Comparison of ENCODE assay signal across 8 cellular contexts in genomic region chr10:5071411-5072198, GRCh38. TPM values are rescaled to one million over a fixed set of nuclear protein-coding genes. Genes with fewer than 3 reads are reported as not detected.
DNase-seq lines count a peak whose midpoint lies in the region; ATAC-seq and TF ChIP-seq lines count a peak whose summit lies in the region.

No MANE protein-coding gene starts in this region.

- POLR2A ChIA-PET in SK-N-SH (lab: Yijun Ruan, JAX), result no interaction called here

- no peak overlapping the region for H3K27ac Mint-ChIP-seq in activated T-helper 17 cell treated with anti-CD3 and anti-CD28 coated beads, Interleukin-2, amount 50 U/mL, for 72 hours

- no peaks in the 10 kb centered on the region for H3K36me3 Mint-ChIP-seq in activated T-helper 17 cell treated with anti-CD3 and anti-CD28 coated beads, Interleukin-2, amount 50 U/mL, for 72 hours (ENCODE audit: low read depth)

- H3K79me2 ChIP-seq in SK-N-SH (ENCODE audit: insufficient read depth), result no peaks in the 10 kb centered on the region

- H3K9ac ChIP-seq in SK-N-SH, result no peak overlapping the region

- H3K4me1 Mint-ChIP-seq in activated T-helper 17 cell treated with anti-CD3 and anti-CD28 coated beads, Interleukin-2, amount 50 U/mL, for 72 hours, result no peaks in the 10 kb centered on the region

- H3K27me3 ChIP-seq in SK-N-SH (ENCODE audit: insufficient read depth), result peaks cover 10% of the 10 kb centered on the region; the same call in 1 of the 2 replicates

- no peak overlapping the region for H3K4me3 Mint-ChIP-seq in activated T-helper 17 cell treated with anti-CD3 and anti-CD28 coated beads, Interleukin-2, amount 50 U/mL, for 72 hours

- no peaks in the 10 kb centered on the region for H4K20me1 ChIP-seq in SK-N-SH (ENCODE audit: insufficient read depth)

- 25% methylated on average over 8 of the region's 8 CpGs for WGBS in SK-N-SH (ENCODE audit: low lambda C conversion rate)

- TF ChIP-seq EP300 in SK-N-SH (IDR thresholded peaks at IDR 0.05; ENCODE audit: borderline replicate concordance in 1 of 2, low read depth in 1 of 2, low read length in 1 of 2), result no peak

- no peak for TF ChIP-seq CTCF in SK-N-SH (IDR thresholded peaks at IDR 0.05)

- H3K36me3 ChIP-seq in SK-N-SH (replicated peaks in 1 of 2; ENCODE audit: control insufficient read depth in 1 of 2, insufficient read depth in 2 of 2, low read length in 1 of 2), result no peaks in the 10 kb centered on the region

- DNase-seq in H4 (ENCODE audit: low spot score) (peak; percentile 82), SK-N-SH (no peak), globus pallidus (ENCODE audit: low spot score) (peak; percentile 65), pons (ENCODE audit: low spot score) (peak; percentile 62)
- DNase-seq in activated effector memory CD4-positive, alpha-beta T cell treated with Interleukin-2 at 50 U/mL for 16 hours, result no peak

- no peak for ATAC-seq in activated T-helper 17 cell treated with anti-CD3 and anti-CD28 coated beads, Interleukin-2, amount 50 U/mL, for 72 hours (replicated peaks)
- ATAC-seq in HG02970 (IDR thresholded peaks at IDR 0.05; ENCODE audit: low FRiP score, unreplicated experiment), result no peak
- ATAC-seq in HG03432 (IDR thresholded peaks at IDR 0.05; ENCODE audit: unreplicated experiment), result no peak

- no peak for TF ChIP-seq RAD21 in SK-N-SH (IDR thresholded peaks at IDR 0.05; ENCODE audit: low read length)

- H3K4me2 ChIP-seq in SK-N-SH, result 0 out of 2 replicates have a peak overlapping the region, but pooled peaks have one; percentile 2

- no peak overlapping the region for H3K27ac ChIP-seq in SK-N-SH (ENCODE audit: low read depth in 2 of 2, low read length in 1 of 2)

- H3K9me2 ChIP-seq in SK-N-SH, result no peaks in the 10 kb centered on the region

- peaks cover 0 to 16% of the 10 kb centered on the region in 2 experiments; a peak in 2 of 4 replicates for H3K4me1 ChIP-seq in SK-N-SH (ENCODE audit: control insufficient read depth in 1 of 2, insufficient read depth in 2 of 2, low read depth in 1 of 2, low read length in 1 of 2)

- peaks cover 6% of the 10 kb centered on the region for H3K27me3 Mint-ChIP-seq in activated T-helper 17 cell treated with anti-CD3 and anti-CD28 coated beads, Interleukin-2, amount 50 U/mL, for 72 hours

- no peaks in the 10 kb centered on the region for H3K9me3 Mint-ChIP-seq in activated T-helper 17 cell treated with anti-CD3 and anti-CD28 coated beads, Interleukin-2, amount 50 U/mL, for 72 hours

- H3K4me3 ChIP-seq in SK-N-SH (ENCODE audit: low read depth in 2 of 2, low read length in 1 of 2), result no peak overlapping the region

- H3F3A ChIP-seq in SK-N-SH (replicated peaks; ENCODE audit: insufficient read depth), result no peaks in the 10 kb centered on the region

- H2AFZ ChIP-seq in SK-N-SH (ENCODE audit: low read depth), result no peak overlapping the region

- CTCF ChIA-PET in SK-N-SH (lab: Yijun Ruan, JAX), result no interaction called here

- no peaks in the 10 kb centered on the region for H3K9me3 ChIP-seq in SK-N-SH

TF ChIP-seq in SK-N-SH, 30 proteins besides CTCF, POLR2A, EP300 and RAD21:
- no peak for TF ChIP-seq JUND (IDR thresholded peaks at IDR 0.05)
- no peak for TF ChIP-seq TCF12 (IDR thresholded peaks at IDR 0.05)
- TF ChIP-seq ELF1 (IDR thresholded peaks at IDR 0.05), result no peak

RNA-seq across cellular contexts. Expression of gene AKR1C3, which starts 22.6 kb away (rescaled TPM):
- 80.8 and 92.2 TPM in 2 replicates for total RNA-seq in H4 (2014; rRNA removed; shearing (Covaris generic))
- 0.28 and 0.70 TPM in 2 replicates for polyA plus RNA-seq in SK-N-SH (2012; rRNA removed)
- 0.67 and 0.70 TPM in 2 replicates for polyA plus RNA-seq in SK-N-SH (2012; cell fraction: cytosol; rRNA removed)
- 0.79 and 0.95 TPM in 2 replicates for polyA plus RNA-seq in SK-N-SH (2012; cell fraction: nucleus; rRNA removed)
- total RNA-seq in activated T-helper 17 cell treated with anti-CD3 and anti-CD28 coated beads, Interleukin-2, amount 50 U/mL, for 72 hours, result 1 to 10 TPM in 1 of 2 donors, under 1 TPM in 1; 0.34 to 2.9 TPM

Comparison
In these comparisons a context has a peak if more than half of its experiments do, and no peak if none do; other contexts are left out.
1. DNase-seq: peak in H4 (single experiment), globus pallidus (single experiment) and pons (single experiment); none in SK-N-SH (single experiment) and activated effector memory CD4-positive, alpha-beta T cell treated with Interleukin-2 at 50 U/mL for 16 hours (single experiment).
2. RNA of gene AKR1C3, which starts 22.6 kb away (total RNA-seq): 80.8 to 92.2 TPM in H4; 0.34 to 2.9 TPM in activated T-helper 17 cell treated with anti-CD3 and anti-CD28 coated beads, Interleukin-2, amount 50 U/mL, for 72 hours; every median in the first group is over 10 times any median in the second.